In genomic region chr7:150631084-150631824, GRCh38 we compare ENCODE assay signal across 9 cellular contexts. TPM values are rescaled to one million over a fixed set of nuclear protein-coding genes. Genes with fewer than 3 reads are reported as not detected.
DNase-seq lines count a peak whose midpoint lies in the region; ATAC-seq and TF ChIP-seq lines count a peak whose summit lies in the region.
"Had no signal": no experiment of that assay in that cellular context is flagged by ENCODE, and none has a peak within 500 bp of the region (broad histone marks: within the 10 kb centered on the region; RNA-seq: fewer than 3 reads in every experiment).

No MANE protein-coding gene starts in this region.

- H3K27me3 Mint-ChIP-seq in glutamatergic neuron (ENCODE audit: unreplicated experiment): peaks cover 4% of the 10 kb centered on the region

- H3K4me3 Mint-ChIP-seq in glutamatergic neuron (ENCODE audit: unreplicated experiment): no peak overlapping the region

- peak; percentile 32 for TF ChIP-seq POLR2A in GM18951 (IDR thresholded peaks at IDR 0.05; ENCODE audit: extremely low read depth, insufficient read depth, insufficient read length)

- in situ Hi-C loops in GM18951 (cut with MboI; ENCODE audit: low sequenced_read_pairs, unreplicated experiment): no loop called here

- no peaks in the 10 kb centered on the region for H3K36me3 Mint-ChIP-seq in glutamatergic neuron (ENCODE audit: unreplicated experiment)

- no peak overlapping the region for H3K27ac Mint-ChIP-seq in glutamatergic neuron (ENCODE audit: unreplicated experiment)

- H3K9me3 Mint-ChIP-seq in glutamatergic neuron (ENCODE audit: unreplicated experiment): no peaks in the 10 kb centered on the region

- peak; percentile 43 for ATAC-seq in foreskin keratinocyte
- ATAC-seq in HG03108 (IDR thresholded peaks at IDR 0.05; ENCODE audit: unreplicated experiment): no peak

- no peaks in the 10 kb centered on the region for H3K4me1 ChIP-seq in foreskin keratinocyte

- peak; percentile 45 for DNase-seq in activated CD4-positive, alpha-beta T cell treated with anti-CD3 and anti-CD28 coated beads, Interleukin-2, amount 50 U/mL, for 1 hour
- DNase-seq in foreskin keratinocyte: no peak
- peak in 2 of 3 experiments; percentile 27 to 42 for DNase-seq in stimulated activated CD4-positive, alpha-beta T cell treated with anti-CD3 and anti-CD28 coated beads, TNF-alpha, amount 100 ng/mL, for 24 hours (ENCODE audit: low read depth in 3 of 3)
- no peak for DNase-seq in NCI-H1417 (lab: John Stamatoyannopoulos, UW)
- DNase-seq in glutamatergic neuron: no peak
- no peak for DNase-seq in NOMO-1 treated with dmso at 0.1 percent for 144 hours (lab: John Stamatoyannopoulos, UW; ENCODE audit: unreplicated experiment)

- no peaks in the 10 kb centered on the region for H3K27me3 ChIP-seq in foreskin keratinocyte

- TF ChIP-seq CTCF in foreskin keratinocyte (conservative IDR thresholded peaks at IDR 0.05) (no peak), glutamatergic neuron (IDR thresholded peaks at IDR 0.05; ENCODE audit: partially characterized antibody, unreplicated experiment) (no peak)

- no peak overlapping the region for H3K27ac ChIP-seq in foreskin keratinocyte

- H3K4me1 Mint-ChIP-seq in glutamatergic neuron (ENCODE audit: low read depth, unreplicated experiment): no peaks in the 10 kb centered on the region

RNA-seq across cellular contexts. Expression of gene GIMAP6, which starts 0.9 kb away (rescaled TPM):
- total RNA-seq in foreskin keratinocyte (not detected in 2 replicates), glutamatergic neuron (ENCODE audit: unreplicated experiment) (not detected)
- polyA plus RNA-seq in foreskin keratinocyte: not detected in 2 replicates
- total RNA-seq: fibroblast of villous mesenchyme had no signal

RNA-seq across cellular contexts. Expression of gene GIMAP2, which starts 54.3 kb away (rescaled TPM):
- total RNA-seq in foreskin keratinocyte: 0.25 and 0.41 TPM in 2 replicates
- polyA plus RNA-seq in foreskin keratinocyte: 0.14 and 0.25 TPM in 2 replicates
- not detected for total RNA-seq in glutamatergic neuron (ENCODE audit: unreplicated experiment)

Comparison
In these comparisons a context has a peak if more than half of its experiments do, and no peak if none do; other contexts are left out.
1. DNase-seq: peak in activated CD4-positive, alpha-beta T cell treated with anti-CD3 and anti-CD28 coated beads, Interleukin-2, amount 50 U/mL, for 1 hour (single experiment) and stimulated activated CD4-positive, alpha-beta T cell treated with anti-CD3 and anti-CD28 coated beads, TNF-alpha, amount 100 ng/mL, for 24 hours (2 of 3); none in foreskin keratinocyte (0 of 2), NCI-H1417 (0 of 3), glutamatergic neuron (single experiment) and NOMO-1 treated with dmso at 0.1 percent for 144 hours (single experiment).